In the genomic region with DNA sequence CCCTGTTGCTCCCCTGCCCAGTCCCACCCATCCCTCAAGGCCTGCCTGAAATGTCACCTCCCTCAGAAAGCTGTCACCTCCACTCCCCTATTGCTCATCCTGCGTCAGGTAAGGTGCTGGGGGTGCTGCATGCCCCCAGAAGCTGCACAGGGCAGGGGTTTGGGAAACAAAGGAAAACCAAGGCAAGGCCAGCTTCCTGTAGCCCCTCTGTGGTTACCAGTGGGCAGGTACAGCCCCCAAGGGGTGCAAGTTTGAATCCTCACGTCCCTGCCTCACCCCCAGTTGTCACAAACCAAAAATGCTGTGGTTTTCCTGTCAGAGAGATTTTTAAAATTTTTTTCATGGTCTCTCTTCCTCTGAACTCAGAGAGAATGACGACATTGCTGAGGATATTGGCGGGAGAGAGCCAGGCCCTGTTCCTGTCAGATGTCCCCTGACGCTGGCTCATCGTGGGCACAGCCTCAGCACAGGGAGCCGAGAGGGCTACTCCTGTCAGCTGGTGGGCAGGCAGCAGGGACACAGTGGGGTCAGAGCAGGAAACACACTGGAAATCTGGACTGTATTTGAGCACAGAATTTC, we compare ENCODE assay signal across 10 cellular contexts. TPM values are rescaled to one million over a fixed set of nuclear protein-coding genes. Genes with fewer than 3 reads are reported as not detected.
DNase-seq lines count a peak whose midpoint lies in the region; ATAC-seq and TF ChIP-seq lines count a peak whose summit lies in the region.
"Had no signal": no experiment of that assay in that cellular context is flagged by ENCODE, and none has a peak within 500 bp of the region (broad histone marks: within the 10 kb centered on the region; RNA-seq: fewer than 3 reads in every experiment).

No MANE protein-coding gene starts in this region.

- intact Hi-C loops in CD8-positive, alpha-beta T cell (cut with DNase I, micrococcal nuclease) = loop anchor here (1.0 to 5.0 kb wide), 4 partner anchors 9 to 475 kb away; partner anchors contain the start of genes PSTPIP1 (in 2 of the 2) and TSPAN3 (in 1 of the 2)

- no peaks in the 10 kb centered on the region for H3K27me3 ChIP-seq in CD8-positive, alpha-beta T cell (ENCODE audit: insufficient read depth, low read length)
- H3K27me3 ChIP-seq: pancreas had no signal

- POLR2A ChIA-PET in CD8-positive, alpha-beta T cell (lab: Charles Lee) = interaction anchor here (0.6 to 2.2 kb wide), 5 partner anchors 19 to 91 kb away, joined by 3 to 18 read pairs (median 4); partner anchors contain the start of gene PSTPIP1

- peaks cover 77% of the 10 kb centered on the region for H3K4me1 Mint-ChIP-seq in CD8-positive, alpha-beta T cell (ENCODE audit: low read depth)
- peaks cover 33 to 54% (median 38%) of the 10 kb centered on the region in 3 donors for H3K4me1 Mint-ChIP-seq in naive B cell

- H3K4me3 ChIP-seq in CD8-positive, alpha-beta T cell (ENCODE audit: low read depth, low read length) = peak overlapping the region; percentile 4
- H3K4me3 ChIP-seq: pancreas had no signal

- peak in 4 of 7 experiments; percentile 41 to 78 (median 63) for DNase-seq in CD8-positive, alpha-beta T cell
- DNase-seq in M059J (ENCODE audit: low read depth) (peak; percentile 81), naive B cell (no peak), GDM1 (lab: John Stamatoyannopoulos, UW) (no peak)
- peak; percentile 40 for DNase-seq in activated gamma-delta T cell treated with anti-CD3 and anti-CD28 coated beads, Interleukin-2, amount 50 U/mL, for 16 hours (ENCODE audit: low read depth)

- H3K4me3 Mint-ChIP-seq in CD8-positive, alpha-beta T cell = peak overlapping the region; percentile 35
- H3K4me3 Mint-ChIP-seq in naive B cell = peak overlapping the region in 1 of 8 donors; percentile 1

- H3K27ac Mint-ChIP-seq in CD8-positive, alpha-beta T cell = peak overlapping the region; percentile 93
- H3K27ac Mint-ChIP-seq in naive B cell = peak overlapping the region in 4 of 6 donors; percentile 37 to 88 (median 84)

- H3K27me3 Mint-ChIP-seq in CD8-positive, alpha-beta T cell (ENCODE audit: low read depth) = no peaks in the 10 kb centered on the region
- H3K27me3 Mint-ChIP-seq in naive B cell = no peaks in the 10 kb centered on the region

- no peaks in the 10 kb centered on the region for H3K9me3 ChIP-seq in CD8-positive, alpha-beta T cell (ENCODE audit: low read length)
- H3K9me3 ChIP-seq: pancreas had no signal

- peak; percentile 73 for ATAC-seq in CD8-positive, alpha-beta T cell
- peak in 1 of 2 donors; percentile 9 for ATAC-seq in naive B cell (ENCODE audit: low read depth in 2 of 2)
- ATAC-seq in GM19351 (IDR thresholded peaks at IDR 0.05; ENCODE audit: unreplicated experiment) = no peak
- no peak for ATAC-seq in HG02840 (IDR thresholded peaks at IDR 0.05; ENCODE audit: low FRiP score, unreplicated experiment)
- no peak for ATAC-seq in GM19463 (IDR thresholded peaks at IDR 0.05; ENCODE audit: unreplicated experiment)

- peak overlapping the region; percentile 41 for H3K27ac ChIP-seq in CD8-positive, alpha-beta T cell (ENCODE audit: low read depth, low read length)
- H3K27ac ChIP-seq: pancreas had no signal

- H3K36me3 ChIP-seq in CD8-positive, alpha-beta T cell (ENCODE audit: insufficient read depth, low read length) = peaks cover 18% of the 10 kb centered on the region
- H3K36me3 ChIP-seq: pancreas had no signal

- H3K9me3 Mint-ChIP-seq in CD8-positive, alpha-beta T cell = no peaks in the 10 kb centered on the region
- no peaks in the 10 kb centered on the region for H3K9me3 Mint-ChIP-seq in naive B cell

- TF ChIP-seq CTCF in CD8-positive, alpha-beta T cell (IDR thresholded peaks at IDR 0.05) = no peak

- CTCF ChIA-PET in CD8-positive, alpha-beta T cell (lab: Charles Lee) = interaction anchor here (1.0 to 7.2 kb wide), 9 partner anchors 9 to 80 kb away, joined by 3 to 72 read pairs (median 5); partner anchors contain the start of gene PSTPIP1

- H3K4me1 ChIP-seq in CD8-positive, alpha-beta T cell (ENCODE audit: insufficient read depth, low read length) = peaks cover 75% of the 10 kb centered on the region
- H3K4me1 ChIP-seq: pancreas had no signal

- H3K36me3 Mint-ChIP-seq in CD8-positive, alpha-beta T cell = peaks cover 62% of the 10 kb centered on the region
- peaks cover 0 to 9% of the 10 kb centered on the region in 2 donors for H3K36me3 Mint-ChIP-seq in naive B cell

RNA-seq across cellular contexts. Expression of gene PSTPIP1, which starts 27.0 kb away (rescaled TPM):
- total RNA-seq in CD8-positive, alpha-beta T cell = 10 to 100 TPM; 86.7 to 88.0 TPM
- total RNA-seq in M059J (2014; rRNA removed; shearing (Covaris generic)) = not detected in 2 replicates
- 10 to 100 TPM; 15.6 to 34.1 (median 24.1) TPM for polyA plus RNA-seq in naive B cell (ENCODE audit: low read depth in 6 of 6)
- total RNA-seq: NCI-H460 had no signal

RNA-seq across cellular contexts. Expression of gene TSPAN3, which starts 49.0 kb away (rescaled TPM):
- 10 to 100 TPM; 21.4 to 22.7 TPM for total RNA-seq in CD8-positive, alpha-beta T cell
- 280 and 312 TPM in 2 replicates for total RNA-seq in M059J (2014; rRNA removed; shearing (Covaris generic))
- 100 to 1,000 TPM; 418 to 685 (median 569) TPM for polyA plus RNA-seq in naive B cell (ENCODE audit: low read depth in 6 of 6)

Comparison
In these comparisons a context has a peak if more than half of its experiments do, and no peak if none do; other contexts are left out.
1. DNase-seq: peak in CD8-positive, alpha-beta T cell (4 of 7), M059J (single experiment) and activated gamma-delta T cell treated with anti-CD3 and anti-CD28 coated beads, Interleukin-2, amount 50 U/mL, for 16 hours (single experiment); none in naive B cell (single experiment) and GDM1 (single experiment).
2. RNA of gene PSTPIP1, which starts 27.0 kb away (total RNA-seq): 86.7 to 88.0 TPM in CD8-positive, alpha-beta T cell; not detected in M059J; every median in the first group is over 10 times any median in the second.
3. RNA of gene TSPAN3, which starts 49.0 kb away (total RNA-seq): 280 to 312 TPM in M059J; 21.4 to 22.7 TPM in CD8-positive, alpha-beta T cell; every median in the first group is over 10 times any median in the second.